In genomic region chr10:5762531-5762930, GRCh38 we compare ENCODE assay signal across 22 cellular contexts. TPM values are rescaled to one million over a fixed set of nuclear protein-coding genes. Genes with fewer than 3 reads are reported as not detected.
DNase-seq lines count a peak whose midpoint lies in the region; ATAC-seq and TF ChIP-seq lines count a peak whose summit lies in the region.
"Had no signal": no experiment of that assay in that cellular context is flagged by ENCODE, and none has a peak within 500 bp of the region (broad histone marks: within the 10 kb centered on the region; RNA-seq: fewer than 3 reads in every experiment).

No MANE protein-coding gene starts in this region.

- POLR2A ChIA-PET in MCF 10A (lab: Yijun Ruan, JAX) = interaction anchor here (1.2 kb wide), 1 partner anchor 51 kb away, joined by 3 read pairs; the partner anchor contains the start of gene GDI2

- intact Hi-C loops in MCF 10A (cut with micrococcal nuclease) = no loop called here
- intact Hi-C loops in thyroid gland (cut with DNase I) = no loop called here

- CTCF ChIA-PET in MCF 10A (lab: Yijun Ruan, JAX) = interaction anchor here (0.6 kb wide), 3 partner anchors 9 to 1390 kb away, joined by 3 to 4 read pairs (median 4); no protein-coding TSS in a partner anchor

- no peak overlapping the region for H3K4me3 Mint-ChIP-seq in MCF 10A (ENCODE audit: unreplicated experiment)
- no peak overlapping the region for H3K4me3 Mint-ChIP-seq in natural killer cell treated with Interleukin-12 subunit alpha and Interleukin-12 subunit beta and Interleukin-15 and Interleukin-18, amount 100 ng/mL, for 72 hours
- H3K4me3 Mint-ChIP-seq: CD4-positive, CD25-positive, alpha-beta regulatory T cell; T-helper 1 cell treated with Interleukin-12 subunit alpha and Interleukin-12 subunit beta and Interleukin-4 antibody, amounts not matched to agents 30 μg/mL and 1 μg/mL, for 36 hours had no signal

- peaks cover 54 to 62% of the 10 kb centered on the region in 2 donors for H3K36me3 ChIP-seq in thyroid gland

- no peak overlapping the region for H3K4me3 ChIP-seq in thyroid gland (replicated peaks in 1 of 3)
- H3K4me3 ChIP-seq: GM12878 had no signal

- H3K27me3 Mint-ChIP-seq in MCF 10A (ENCODE audit: insufficient read depth, unreplicated experiment) = no peaks in the 10 kb centered on the region
- H3K27me3 Mint-ChIP-seq in natural killer cell treated with Interleukin-12 subunit alpha and Interleukin-12 subunit beta and Interleukin-15 and Interleukin-18, amount 100 ng/mL, for 72 hours = no peaks in the 10 kb centered on the region
- H3K27me3 Mint-ChIP-seq: CD4-positive, CD25-positive, alpha-beta regulatory T cell had no signal

- peak; percentile 35 to 77 for DNase-seq in T47D (ENCODE audit: low read depth in 1 of 2, low spot score in 1 of 2)
- DNase-seq in MCF 10A (ENCODE audit: unreplicated experiment) = no peak
- DNase-seq in NCI-H774 (lab: John Stamatoyannopoulos, UW) = peak; percentile 21
- no peak for DNase-seq in left lobe of liver (ENCODE audit: low spot score)
- DNase-seq in thyroid gland = no peak
- no peak for DNase-seq in Ammon's horn (ENCODE audit: low spot score)
- no peak for DNase-seq in natural killer cell treated with Interleukin-12 subunit alpha and Interleukin-12 subunit beta and Interleukin-15 and Interleukin-18, amount 100 ng/mL, for 72 hours (ENCODE audit: low spot score)
- DNase-seq: BE2C; CD4-positive, CD25-positive, alpha-beta regulatory T cell; COR-L47; DMS 273 treated with DMSO at 0.1 percent for 48 hours; EL; KBM-7; NCI-H1436; NCI-H1930; NCI-H2171; NCI-H69; OCI-M1; RPMI8226; SHP77 treated with DMSO at 0.1 percent for 48 hours had no signal

- no peak overlapping the region for H3K27ac Mint-ChIP-seq in MCF 10A (ENCODE audit: low read depth, unreplicated experiment)
- H3K27ac Mint-ChIP-seq in natural killer cell treated with Interleukin-12 subunit alpha and Interleukin-12 subunit beta and Interleukin-15 and Interleukin-18, amount 100 ng/mL, for 72 hours = no peak overlapping the region
- H3K27ac Mint-ChIP-seq: CD4-positive, CD25-positive, alpha-beta regulatory T cell; T-helper 1 cell treated with Interleukin-12 subunit alpha and Interleukin-12 subunit beta and Interleukin-4 antibody, amounts not matched to agents 30 μg/mL and 1 μg/mL, for 36 hours had no signal

- H3K4me1 ChIP-seq in thyroid gland = peaks cover 0 to 13% of the 10 kb centered on the region in 2 donors
- H3K4me1 ChIP-seq: BE2C had no signal

- H3K4me1 Mint-ChIP-seq in MCF 10A (ENCODE audit: insufficient read depth, unreplicated experiment) = no peaks in the 10 kb centered on the region
- H3K4me1 Mint-ChIP-seq in natural killer cell treated with Interleukin-12 subunit alpha and Interleukin-12 subunit beta and Interleukin-15 and Interleukin-18, amount 100 ng/mL, for 72 hours (ENCODE audit: low read depth in 2 of 2) = peaks cover 3 to 8% of the 10 kb centered on the region in 2 donors

- peak; percentile 41 for ATAC-seq in left lobe of liver
- ATAC-seq in natural killer cell treated with Interleukin-12 subunit alpha and Interleukin-12 subunit beta and Interleukin-15 and Interleukin-18, amount 100 ng/mL, for 72 hours = no peak
- ATAC-seq: GM12878 had no signal

- BruUV-seq in MCF 10A (replicated peaks; lab: Mats Ljungman, UMichigan) = no TSS peak

- no peak overlapping the region for H3K27ac ChIP-seq in thyroid gland

- H3K36me3 Mint-ChIP-seq in MCF 10A (ENCODE audit: insufficient read depth, unreplicated experiment) = peaks cover 98% of the 10 kb centered on the region
- peaks cover 53% of the 10 kb centered on the region for H3K36me3 Mint-ChIP-seq in natural killer cell treated with Interleukin-12 subunit alpha and Interleukin-12 subunit beta and Interleukin-15 and Interleukin-18, amount 100 ng/mL, for 72 hours

- 94 to 95% methylated on average over 1 of the region's 1 CpG for WGBS in thyroid gland, 2 donors

- TF ChIP-seq CTCF in MCF 10A (IDR thresholded peaks at IDR 0.05; ENCODE audit: unreplicated experiment) (no peak), thyroid gland (IDR thresholded peaks at IDR 0.05) (no peak)

- no peak for TF ChIP-seq POLR2A in thyroid gland (IDR thresholded peaks at IDR 0.05)

- H3K27me3 ChIP-seq in thyroid gland = no peaks in the 10 kb centered on the region
- H3K27me3 ChIP-seq: BE2C had no signal

- no peaks in the 10 kb centered on the region for H3K9me3 ChIP-seq in thyroid gland
- H3K9me3 ChIP-seq: BE2C had no signal

- H3K9me3 Mint-ChIP-seq in MCF 10A (ENCODE audit: unreplicated experiment) = no peaks in the 10 kb centered on the region
- no peaks in the 10 kb centered on the region for H3K9me3 Mint-ChIP-seq in natural killer cell treated with Interleukin-12 subunit alpha and Interleukin-12 subunit beta and Interleukin-15 and Interleukin-18, amount 100 ng/mL, for 72 hours
- H3K9me3 Mint-ChIP-seq: CD4-positive, CD25-positive, alpha-beta regulatory T cell; T-helper 1 cell treated with Interleukin-12 subunit alpha and Interleukin-12 subunit beta and Interleukin-4 antibody, amounts not matched to agents 30 μg/mL and 1 μg/mL, for 36 hours had no signal

- in situ Hi-C loops in T47D (cut with HindIII; ENCODE audit: low pct_unique_long_range_greater_than_20kb, low sequenced_read_pairs) = no loop called here

RNA-seq across cellular contexts. Expression of gene GDI2, which starts 50.7 kb away (rescaled TPM):
- total RNA-seq in MCF 10A (2022) (173 and 200 TPM in 2 replicates), left lobe of liver (113 TPM), thyroid gland (100 to 1,000 TPM; 189 to 281 (median 236) TPM)
- total RNA-seq in natural killer cell treated with Interleukin-12 subunit alpha and Interleukin-12 subunit beta and Interleukin-15 and Interleukin-18, amount 100 ng/mL, for 72 hours = 100 to 1,000 TPM; 214 to 225 TPM

Comparison
In these comparisons a context has a peak if more than half of its experiments do, and no peak if none do; other contexts are left out.
1. DNase-seq: peak in T47D (2 of 2) and NCI-H774 (single experiment); none in MCF 10A (single experiment), left lobe of liver (single experiment), thyroid gland (0 of 2), Ammon's horn (single experiment) and natural killer cell treated with Interleukin-12 subunit alpha and Interleukin-12 subunit beta and Interleukin-15 and Interleukin-18, amount 100 ng/mL, for 72 hours (single experiment).